Comparison of ENCODE assay signal across 1 cellular context in genomic region chr3:9810357-9810726, GRCh38.
TF ChIP-seq lines count a peak whose summit lies in the region.

No MANE protein-coding gene starts in this region.

TF ChIP-seq in K562, 482 proteins besides CTCF, POLR2A, EP300 and RAD21:
- TF ChIP-seq POLR2AphosphoS2 (IDR thresholded peaks at IDR 0.05; ENCODE audit: low read length) (0 out of 2 replicates have a peak, but pooled peaks have one; percentile 8), POLR2G (IDR thresholded peaks at IDR 0.05; ENCODE audit: low read depth, low read length) (peak; percentile 3), FOXK2 (conservative IDR thresholded peaks at IDR 0.05 in 1 of 2, IDR thresholded peaks at IDR 0.05 in 1 of 2; ENCODE audit: low read depth in 2 of 2) (no peak), TAF9B (IDR thresholded peaks at IDR 0.05; ENCODE audit: partially characterized antibody) (no peak), TAL1 (IDR thresholded peaks at IDR 0.05) (no peak), ZNF431 (CRISPR knock-in tag; IDR thresholded peaks at IDR 0.05) (no peak), RBFOX2 (IDR thresholded peaks at IDR 0.05; ENCODE audit: low read depth, low read length) (0 out of 2 replicates have a peak, but pooled peaks have one; percentile 7), TFAP4 (CRISPR knock-in tag; IDR thresholded peaks at IDR 0.05; ENCODE audit: borderline replicate concordance) (no peak)
